Comparison of ENCODE assay signal across 15 cellular contexts in genomic region chr14:28461379-28461778, GRCh38.
"Had no signal": no experiment of that assay in that cellular context is flagged by ENCODE, and none has a peak within 500 bp of the region (broad histone marks: within the 10 kb centered on the region; RNA-seq: fewer than 3 reads in every experiment).

No MANE protein-coding gene starts in this region.

- H3K27me3 ChIP-seq: esophagus squamous epithelium, right atrium auricular region had no signal

- H3K9me3 ChIP-seq: lower lobe of right lung had no signal

- H3K36me3 ChIP-seq: esophagus squamous epithelium, lower lobe of right lung, right atrium auricular region had no signal

- H3K4me1 ChIP-seq: esophagus squamous epithelium, lower lobe of right lung, right atrium auricular region had no signal

- H3K4me1 Mint-ChIP-seq: activated B cell treated with CpG ODN at 0.5 μM for 24 hours; activated CD4-positive, alpha-beta T cell treated with anti-CD3 and anti-CD28 coated beads, Interleukin-2, amount 10 ng/mL, durations not matched to agents 24 days and 14 days; brain; stimulated activated effector memory CD8-positive, alpha-beta T cell treated with anti-CD3 and anti-CD28 coated beads, Interleukin-12 subunit alpha, Interleukin-12 subunit beta, amount 100 ng/mL, for 72 hours; T-helper 17 cell had no signal

- H3K4me3 Mint-ChIP-seq: activated B cell treated with CpG ODN at 0.5 μM for 24 hours; activated CD4-positive, alpha-beta T cell treated with anti-CD3 and anti-CD28 coated beads, Interleukin-2, amount 10 ng/mL, durations not matched to agents 24 days and 14 days; brain; stimulated activated effector memory CD8-positive, alpha-beta T cell treated with anti-CD3 and anti-CD28 coated beads, Interleukin-12 subunit alpha, Interleukin-12 subunit beta, amount 100 ng/mL, for 72 hours; T-helper 17 cell had no signal

- H3K27ac Mint-ChIP-seq: activated B cell treated with CpG ODN at 0.5 μM for 24 hours; activated CD4-positive, alpha-beta T cell treated with anti-CD3 and anti-CD28 coated beads, Interleukin-2, amount 10 ng/mL, durations not matched to agents 24 days and 14 days; activated T-helper 2 cell treated with anti-CD3 and anti-CD28 coated beads, Interferon-gamma antibody, Interleukin-2, Interleukin-4, amounts not matched to agents 10 μg/mL and 5 μg/mL and 100 μg/mL, durations not matched to agents 14 hours and 24 hours and 36 hours; brain; stimulated activated effector memory CD8-positive, alpha-beta T cell treated with anti-CD3 and anti-CD28 coated beads, Interleukin-12 subunit alpha, Interleukin-12 subunit beta, amount 100 ng/mL, for 72 hours; T-helper 17 cell had no signal

- H3K36me3 Mint-ChIP-seq: brain; stimulated activated effector memory CD8-positive, alpha-beta T cell treated with anti-CD3 and anti-CD28 coated beads, Interleukin-12 subunit alpha, Interleukin-12 subunit beta, amount 100 ng/mL, for 72 hours had no signal

- DNase-seq: activated B cell treated with CpG ODN at 0.5 μM for 24 hours; activated CD4-positive, alpha-beta T cell treated with anti-CD3 and anti-CD28 coated beads, Interleukin-2, amount 10 ng/mL, durations not matched to agents 24 days and 14 days; activated CD8-positive, alpha-beta memory T cell treated with anti-CD3 and anti-CD28 coated beads for 24 hours; activated naive CD4-positive, alpha-beta T cell treated with anti-CD3 and anti-CD28 coated beads, Interleukin-2, amount 50 U/mL, for 16 hours; amniotic stem cell; esophagus squamous epithelium; hypothalamus; lower lobe of right lung; midbrain; T-helper 17 cell; trophoblast cell had no signal

- H3K27me3 Mint-ChIP-seq: activated B cell treated with CpG ODN at 0.5 μM for 24 hours; activated CD4-positive, alpha-beta T cell treated with anti-CD3 and anti-CD28 coated beads, Interleukin-2, amount 10 ng/mL, durations not matched to agents 24 days and 14 days; T-helper 17 cell had no signal

- ATAC-seq: lower lobe of right lung; stimulated activated effector memory CD8-positive, alpha-beta T cell treated with anti-CD3 and anti-CD28 coated beads, Interleukin-12 subunit alpha, Interleukin-12 subunit beta, amount 100 ng/mL, for 72 hours; T-helper 17 cell had no signal

- H3K27ac ChIP-seq: esophagus squamous epithelium, lower lobe of right lung, right atrium auricular region had no signal

- H3K4me3 ChIP-seq: esophagus squamous epithelium, lower lobe of right lung, right atrium auricular region had no signal
